Comparison of ENCODE assay signal across 22 cellular contexts in genomic region chr10:18684953-18685352, GRCh38. TPM values are rescaled to one million over a fixed set of nuclear protein-coding genes. Genes with fewer than 3 reads are reported as not detected.
DNase-seq lines count a peak whose midpoint lies in the region; ATAC-seq and TF ChIP-seq lines count a peak whose summit lies in the region.
"Had no signal": no experiment of that assay in that cellular context is flagged by ENCODE, and none has a peak within 500 bp of the region (broad histone marks: within the 10 kb centered on the region; RNA-seq: fewer than 3 reads in every experiment).

No MANE protein-coding gene starts in this region.

- intact Hi-C loops in Calu3 (cut with micrococcal nuclease; ENCODE audit: unreplicated experiment) (no loop called here), OCI-LY7 (cut with micrococcal nuclease; ENCODE audit: unreplicated experiment) (no loop called here)

- no peak overlapping the region for H2AFZ ChIP-seq in OCI-LY7 (ENCODE audit: low read length)
- H2AFZ ChIP-seq: GM23248 had no signal

- H3K4me3 Mint-ChIP-seq in activated T-cell treated with anti-CD3 and anti-CD28 coated beads, Interleukin-2, amount 50 U/mL, for 72 hours = no peak overlapping the region
- H3K4me3 Mint-ChIP-seq in Calu3 (ENCODE audit: low read depth, unreplicated experiment) = no peak overlapping the region
- no peak overlapping the region for H3K4me3 Mint-ChIP-seq in activated T-helper 17 cell treated with anti-CD3 and anti-CD28 coated beads, Interleukin-2, amount 50 U/mL, for 72 hours
- H3K4me3 Mint-ChIP-seq in natural killer cell treated with Interleukin-12 subunit alpha and Interleukin-12 subunit beta and Interleukin-15 and Interleukin-18, amount 100 ng/mL, for 72 hours = no peak overlapping the region
- H3K4me3 Mint-ChIP-seq: CD4-positive, alpha-beta memory T cell; H9 had no signal

- no peaks in the 10 kb centered on the region for H3K9me2 ChIP-seq in OCI-LY7 (ENCODE audit: insufficient read depth, low read length)

- no peak overlapping the region for H3K27ac Mint-ChIP-seq in activated T-cell treated with anti-CD3 and anti-CD28 coated beads, Interleukin-2, amount 50 U/mL, for 72 hours
- H3K27ac Mint-ChIP-seq in Calu3 (ENCODE audit: unreplicated experiment) = peak overlapping the region; percentile 60
- no peak overlapping the region for H3K27ac Mint-ChIP-seq in activated T-helper 17 cell treated with anti-CD3 and anti-CD28 coated beads, Interleukin-2, amount 50 U/mL, for 72 hours
- no peak overlapping the region for H3K27ac Mint-ChIP-seq in natural killer cell treated with Interleukin-12 subunit alpha and Interleukin-12 subunit beta and Interleukin-15 and Interleukin-18, amount 100 ng/mL, for 72 hours
- H3K27ac Mint-ChIP-seq: CD4-positive, alpha-beta memory T cell had no signal

- POLR2A ChIA-PET in HEK293 (lab: Yijun Ruan, JAX) = interaction anchor here (0.9 kb wide), 1 partner anchor 26 kb away, joined by 3 read pairs; the partner anchor contains the start of gene ARL5B
- POLR2A ChIA-PET in OCI-LY7 (lab: Charles Lee) = interaction anchor here (0.9 kb wide), 1 partner anchor 13 kb away, joined by 3 read pairs; no protein-coding TSS in a partner anchor

- no peak overlapping the region for H3K4me3 ChIP-seq in HEK293 (ENCODE audit: low read depth, low read length)
- H3K4me3 ChIP-seq in OCI-LY7 (ENCODE audit: low read depth, low read length, poor library complexity, severe bottlenecking) = no peak overlapping the region
- H3K4me3 ChIP-seq: GM23248 had no signal

- H3K36me3 ChIP-seq in HEK293 (ENCODE audit: control insufficient read depth in 2 of 2, insufficient read depth in 1 of 2, low read length in 2 of 2) = peaks cover 4 to 9% of the 10 kb centered on the region in 2 experiments
- H3K36me3 ChIP-seq in OCI-LY7 (ENCODE audit: insufficient read depth, low read length) = peaks cover 13% of the 10 kb centered on the region; the same call in 1 of the 2 replicates

- no peaks in the 10 kb centered on the region for H3K79me2 ChIP-seq in OCI-LY7 (ENCODE audit: insufficient read depth, low read depth, low read length)

- H3K9me3 Mint-ChIP-seq in activated T-cell treated with anti-CD3 and anti-CD28 coated beads, Interleukin-2, amount 50 U/mL, for 72 hours = no peaks in the 10 kb centered on the region
- no peaks in the 10 kb centered on the region for H3K9me3 Mint-ChIP-seq in Calu3 (ENCODE audit: low read depth, unreplicated experiment)
- no peaks in the 10 kb centered on the region for H3K9me3 Mint-ChIP-seq in activated T-helper 17 cell treated with anti-CD3 and anti-CD28 coated beads, Interleukin-2, amount 50 U/mL, for 72 hours
- H3K9me3 Mint-ChIP-seq in natural killer cell treated with Interleukin-12 subunit alpha and Interleukin-12 subunit beta and Interleukin-15 and Interleukin-18, amount 100 ng/mL, for 72 hours = no peaks in the 10 kb centered on the region
- H3K9me3 Mint-ChIP-seq: CD4-positive, alpha-beta memory T cell; H9 had no signal

- H3K4me2 ChIP-seq in OCI-LY7 (ENCODE audit: low read length) = no peak overlapping the region

- ATAC-seq in activated T-cell treated with anti-CD3 and anti-CD28 coated beads, Interleukin-2, amount 50 U/mL, for 72 hours (replicated peaks in 1 of 2) = peak; percentile 36 to 47
- ATAC-seq in activated T-helper 17 cell treated with anti-CD3 and anti-CD28 coated beads, Interleukin-2, amount 50 U/mL, for 72 hours (replicated peaks) = no peak
- ATAC-seq in natural killer cell treated with Interleukin-12 subunit alpha and Interleukin-12 subunit beta and Interleukin-15 and Interleukin-18, amount 100 ng/mL, for 72 hours = no peak
- ATAC-seq: Panc1 had no signal

- H3K9me3 ChIP-seq in HEK293 (ENCODE audit: control insufficient read depth, insufficient read depth, low read depth, low read length) (no peaks in the 10 kb centered on the region), OCI-LY7 (ENCODE audit: low read length) (no peaks in the 10 kb centered on the region)

- H4K20me1 ChIP-seq in OCI-LY7 (ENCODE audit: insufficient read depth, low read length) = no peaks in the 10 kb centered on the region; the same call in 1 of the 2 replicates

- H3K27ac ChIP-seq in HEK293 (ENCODE audit: extremely low read depth, low read depth, low read length) = no peak overlapping the region
- H3K27ac ChIP-seq in OCI-LY7 (ENCODE audit: low read depth, low read length, poor library complexity, severe bottlenecking) = no peak overlapping the region
- H3K27ac ChIP-seq: GM23248, RWPE1 had no signal

- TF ChIP-seq CTCF in Calu3 (IDR thresholded peaks at IDR 0.05; ENCODE audit: unreplicated experiment) = no peak
- no peak for TF ChIP-seq CTCF in HEK293 (tag by site-specific recombination; IDR thresholded peaks at IDR 0.05)
- TF ChIP-seq CTCF in OCI-LY7 (conservative IDR thresholded peaks at IDR 0.05; ENCODE audit: low read length) = no peak

- H3K4me1 ChIP-seq in HEK293 (ENCODE audit: control insufficient read depth, insufficient read depth, low read length) = no peaks in the 10 kb centered on the region
- no peaks in the 10 kb centered on the region for H3K4me1 ChIP-seq in OCI-LY7 (ENCODE audit: insufficient read depth, low read length, poor library complexity, severe bottlenecking)

- H3K27me3 Mint-ChIP-seq in activated T-cell treated with anti-CD3 and anti-CD28 coated beads, Interleukin-2, amount 50 U/mL, for 72 hours (ENCODE audit: low read depth) = no peaks in the 10 kb centered on the region
- H3K27me3 Mint-ChIP-seq in Calu3 (ENCODE audit: unreplicated experiment) = no peaks in the 10 kb centered on the region
- no peaks in the 10 kb centered on the region for H3K27me3 Mint-ChIP-seq in activated T-helper 17 cell treated with anti-CD3 and anti-CD28 coated beads, Interleukin-2, amount 50 U/mL, for 72 hours
- peaks cover 3 to 15% of the 10 kb centered on the region in 2 donors for H3K27me3 Mint-ChIP-seq in natural killer cell treated with Interleukin-12 subunit alpha and Interleukin-12 subunit beta and Interleukin-15 and Interleukin-18, amount 100 ng/mL, for 72 hours

- peak in 1 of 2 donors; percentile 9 for DNase-seq in activated T-cell treated with anti-CD3 and anti-CD28 coated beads, Interleukin-2, amount 50 U/mL, for 72 hours
- DNase-seq in activated T-cell treated with anti-CD3 and anti-CD28 coated beads, Interleukin-2, amount 50 U/mL, for 1 hour = no peak
- peak; percentile 41 for DNase-seq in A172 (ENCODE audit: low spot score)
- DNase-seq in Calu3 = no peak
- DNase-seq in OCI-LY7 (ENCODE audit: low spot score) = no peak
- DNase-seq in natural killer cell treated with Interleukin-12 subunit alpha and Interleukin-12 subunit beta and Interleukin-15 and Interleukin-18, amount 100 ng/mL, for 72 hours (ENCODE audit: low spot score) = no peak
- DNase-seq: C1 segment of cervical spinal cord; CD4-positive, alpha-beta memory T cell; DMS79 treated with DMSO at 0.1 percent for 48 hours; GM23248; H9; NCI-H1092; NCI-H1417 treated with DMSO at 0.1 percent for 48 hours; NCI-H1694 treated with DMSO at 0.1 percent for 48 hours; NCI-H2081; NCI-H510A; NCI-H69; SHP77 had no signal

- CTCF ChIA-PET in Calu3 (lab: Charles Lee) = interaction anchor here (0.8 kb wide), 1 partner anchor 26 kb away, joined by 5 read pairs; no protein-coding TSS in a partner anchor
- CTCF ChIA-PET in HEK293 (lab: Yijun Ruan, JAX) = no interaction called here
- CTCF ChIA-PET in OCI-LY7 (lab: Charles Lee; ENCODE audit: unreplicated experiment) = no interaction called here

- BruUV-seq in Calu3 (replicated peaks; lab: Mats Ljungman, UMichigan) (no TSS peak), OCI-LY7 (replicated peaks; lab: Mats Ljungman, UMichigan) (no TSS peak)

- H3K36me3 Mint-ChIP-seq in activated T-cell treated with anti-CD3 and anti-CD28 coated beads, Interleukin-2, amount 50 U/mL, for 72 hours (ENCODE audit: insufficient read depth in 2 of 2) = peaks cover 0 to 1% of the 10 kb centered on the region in 2 donors
- H3K36me3 Mint-ChIP-seq in Calu3 (ENCODE audit: insufficient read depth, unreplicated experiment) = peaks cover 28% of the 10 kb centered on the region
- H3K36me3 Mint-ChIP-seq in activated T-helper 17 cell treated with anti-CD3 and anti-CD28 coated beads, Interleukin-2, amount 50 U/mL, for 72 hours (ENCODE audit: low read depth) = peaks cover 12% of the 10 kb centered on the region
- H3K36me3 Mint-ChIP-seq in natural killer cell treated with Interleukin-12 subunit alpha and Interleukin-12 subunit beta and Interleukin-15 and Interleukin-18, amount 100 ng/mL, for 72 hours = no peaks in the 10 kb centered on the region

- H3K4me1 Mint-ChIP-seq in activated T-cell treated with anti-CD3 and anti-CD28 coated beads, Interleukin-2, amount 50 U/mL, for 72 hours (ENCODE audit: low read depth) = peaks cover 17% of the 10 kb centered on the region
- H3K4me1 Mint-ChIP-seq in Calu3 (ENCODE audit: low read depth, unreplicated experiment) = peaks cover 52% of the 10 kb centered on the region
- peaks cover 6% of the 10 kb centered on the region for H3K4me1 Mint-ChIP-seq in activated T-helper 17 cell treated with anti-CD3 and anti-CD28 coated beads, Interleukin-2, amount 50 U/mL, for 72 hours
- peaks cover 0 to 11% of the 10 kb centered on the region in 2 donors for H3K4me1 Mint-ChIP-seq in natural killer cell treated with Interleukin-12 subunit alpha and Interleukin-12 subunit beta and Interleukin-15 and Interleukin-18, amount 100 ng/mL, for 72 hours (ENCODE audit: low read depth in 2 of 2)

TF ChIP-seq in HEK293, 187 proteins besides CTCF, POLR2A, EP300 and RAD21:
- TF ChIP-seq ZNF391 (tag by site-specific recombination; IDR thresholded peaks at IDR 0.05; ENCODE audit: borderline replicate concordance, low read depth) = no peak
- TF ChIP-seq SCRT2 (tag by site-specific recombination; IDR thresholded peaks at IDR 0.05) = 0 out of 2 replicates have a peak, but pooled peaks have one; percentile 24
- TF ChIP-seq ZNF354C (tag by site-specific recombination; IDR thresholded peaks at IDR 0.05; ENCODE audit: borderline replicate concordance, low read depth) = no peak

RNA-seq across cellular contexts. Expression of gene ARL5B, which starts 25.7 kb away (rescaled TPM):
- total RNA-seq in activated T-cell treated with anti-CD3 and anti-CD28 coated beads, Interleukin-2, amount 50 U/mL, for 72 hours = 10 to 100 TPM; 17.5 to 18.5 TPM
- 23.7 and 27.4 TPM in 2 replicates for total RNA-seq in A172 (2014; rRNA removed; shearing (Covaris generic))
- total RNA-seq in Calu3 (2022) (15.3 and 17.7 TPM in 2 replicates), OCI-LY7 (2022) (17.5 and 20.0 TPM in 2 replicates)
- total RNA-seq in OCI-LY7 (2014; rRNA removed; shearing (Covaris generic)) = 9.9 and 11.5 TPM in 2 replicates
- 10 to 100 TPM in 1 of 2 donors, 1 to 10 TPM in 1; 8.9 to 24.8 TPM for total RNA-seq in activated T-helper 17 cell treated with anti-CD3 and anti-CD28 coated beads, Interleukin-2, amount 50 U/mL, for 72 hours
- 1 to 10 TPM; 7.6 to 7.7 TPM for total RNA-seq in natural killer cell treated with Interleukin-12 subunit alpha and Interleukin-12 subunit beta and Interleukin-15 and Interleukin-18, amount 100 ng/mL, for 72 hours

RNA-seq across cellular contexts. Expression of gene NSUN6, which starts 33.6 kb away (rescaled TPM):
- 10 to 100 TPM; 22.4 to 23.8 TPM for total RNA-seq in activated T-cell treated with anti-CD3 and anti-CD28 coated beads, Interleukin-2, amount 50 U/mL, for 72 hours
- 11.9 and 15.5 TPM in 2 replicates for total RNA-seq in A172 (2014; rRNA removed; shearing (Covaris generic))
- total RNA-seq in Calu3 (2022) (10.5 and 14.5 TPM in 2 replicates), OCI-LY7 (2022) (27.2 and 36.0 TPM in 2 replicates)
- total RNA-seq in OCI-LY7 (2014; rRNA removed; shearing (Covaris generic)) = 20.0 and 23.2 TPM in 2 replicates
- 10 to 100 TPM; 16.5 to 25.4 TPM for total RNA-seq in activated T-helper 17 cell treated with anti-CD3 and anti-CD28 coated beads, Interleukin-2, amount 50 U/mL, for 72 hours
- total RNA-seq in natural killer cell treated with Interleukin-12 subunit alpha and Interleukin-12 subunit beta and Interleukin-15 and Interleukin-18, amount 100 ng/mL, for 72 hours = 10 to 100 TPM; 14.1 to 23.6 TPM

Comparison
In these comparisons a context has a peak if more than half of its experiments do, and no peak if none do; other contexts are left out.
1. ATAC-seq: peak in activated T-cell treated with anti-CD3 and anti-CD28 coated beads, Interleukin-2, amount 50 U/mL, for 72 hours (2 of 2); none in activated T-helper 17 cell treated with anti-CD3 and anti-CD28 coated beads, Interleukin-2, amount 50 U/mL, for 72 hours (single experiment) and natural killer cell treated with Interleukin-12 subunit alpha and Interleukin-12 subunit beta and Interleukin-15 and Interleukin-18, amount 100 ng/mL, for 72 hours (0 of 2).